ENCODE assay signal across 20 cellular contexts in the genomic region with DNA sequence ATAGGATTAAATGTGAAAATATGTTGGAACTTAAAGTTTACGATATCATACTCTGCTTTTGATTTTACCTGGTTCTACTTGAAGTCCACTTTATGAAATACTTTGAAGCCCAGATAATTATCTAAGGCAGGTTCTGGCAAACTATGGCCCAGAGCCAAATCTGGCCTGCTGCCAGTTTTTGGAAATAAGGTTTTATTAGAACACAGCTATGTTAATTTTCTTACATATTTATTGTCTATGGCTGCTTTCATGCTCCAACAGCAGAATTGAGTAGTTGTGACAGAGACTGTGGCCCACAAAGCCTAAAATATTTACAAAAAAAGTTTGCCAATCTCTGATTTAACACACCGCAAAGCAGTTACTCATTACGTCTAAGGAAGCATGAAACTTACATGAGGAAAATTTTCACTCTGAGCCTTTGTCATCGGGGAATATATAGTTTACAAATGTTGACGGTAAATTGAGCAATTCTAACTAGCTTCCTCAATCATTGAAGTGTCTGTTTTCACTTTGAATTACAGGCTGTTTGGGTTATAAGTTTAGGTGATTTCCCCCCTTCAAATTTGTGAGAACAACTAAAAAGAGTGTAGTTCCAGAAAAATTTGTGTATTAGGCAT.
DNase-seq lines count a peak whose midpoint lies in the region; ATAC-seq, FAIRE-seq and TF ChIP-seq lines count a peak whose summit lies in the region.
"Had no signal": no experiment of that assay in that cellular context is flagged by ENCODE, and none has a peak within 500 bp of the region (broad histone marks: within the 10 kb centered on the region; RNA-seq: fewer than 3 reads in every experiment).

No MANE protein-coding gene starts in this region.

- peak; percentile 56 for ATAC-seq in GM18861 (IDR thresholded peaks at IDR 0.05; ENCODE audit: unreplicated experiment)
- ATAC-seq: activated naive CD8-positive, alpha-beta T cell treated with anti-CD3 and anti-CD28 coated beads, Interleukin-2, amount 50 U/mL, for 24 hours; activated T-cell treated with anti-CD3 and anti-CD28 coated beads, Interleukin-2, amount 50 U/mL, for 72 hours had no signal

- H3K9ac ChIP-seq in kidney (ENCODE audit: low read length in 2 of 2), result no peak overlapping the region

- intact Hi-C loops in kidney (cut with DNase I), result no loop called here

- DNase-seq in NOMO-1 (lab: John Stamatoyannopoulos, UW; ENCODE audit: unreplicated experiment in 2 of 2) (peak; percentile 93 to 98), bronchial epithelial cell (ENCODE audit: low read depth) (peak; percentile 37), NCI-H146 treated with DMSO at 0.1 percent for 48 hours (lab: John Stamatoyannopoulos, UW; ENCODE audit: unreplicated experiment) (no peak), SJCRH30 (no peak), kidney (no peak), NCI-H1436 (lab: John Stamatoyannopoulos, UW) (no peak)
- DNase-seq: activated naive CD8-positive, alpha-beta T cell treated with anti-CD3 and anti-CD28 coated beads, Interleukin-2, amount 50 U/mL, for 24 hours; activated T-cell treated with anti-CD3 and anti-CD28 coated beads, Interleukin-2, amount 50 U/mL, for 72 hours; cerebellar nuclear complex; H7; MG63; NCI-H2171 treated with DMSO at 0.1 percent for 48 hours; NCI-H82; right lobe of liver; SHP77; T1000 had no signal

- H3K27me3 ChIP-seq in bronchial epithelial cell (ENCODE audit: control insufficient read depth, insufficient read depth, low read length) (no peaks in the 10 kb centered on the region), neutrophil (peaks cover 4% of the 10 kb centered on the region), SJCRH30 (no peaks in the 10 kb centered on the region)
- H3K27me3 ChIP-seq: MG63, right lobe of liver, suprapubic skin had no signal

- H3K36me3 ChIP-seq in bronchial epithelial cell (ENCODE audit: control insufficient read depth, insufficient read depth, low read length) (no peaks in the 10 kb centered on the region), neutrophil (no peaks in the 10 kb centered on the region), SJCRH30 (no peaks in the 10 kb centered on the region), kidney (ENCODE audit: control insufficient read depth in 1 of 2, insufficient read depth in 2 of 2, low read length in 2 of 2) (no peaks in the 10 kb centered on the region)
- H3K36me3 ChIP-seq: MG63, right lobe of liver, suprapubic skin had no signal

- H3K27ac ChIP-seq in neutrophil (peak overlapping the region; percentile 54), SJCRH30 (no peak overlapping the region), kidney (ENCODE audit: low read depth in 2 of 2, low read length in 2 of 2) (no peak overlapping the region)
- H3K27ac ChIP-seq: right lobe of liver, suprapubic skin had no signal

- FAIRE-seq in bronchial epithelial cell (lab: Jason Lieb, UNC), result no peak
- no peak for FAIRE-seq in kidney (lab: Jason Lieb, UNC)
- FAIRE-seq: HTR-8/SVneo had no signal

- H3K4me1 ChIP-seq in neutrophil (ENCODE audit: control insufficient read depth in 1 of 2, insufficient read depth in 1 of 2, low read depth in 1 of 2, low read length in 1 of 2), result peaks cover 5 to 9% of the 10 kb centered on the region in 2 experiments
- no peaks in the 10 kb centered on the region for H3K4me1 ChIP-seq in SJCRH30
- no peaks in the 10 kb centered on the region for H3K4me1 ChIP-seq in kidney (ENCODE audit: control insufficient read depth in 1 of 2, insufficient read depth in 1 of 2, low read depth in 1 of 2, low read length in 2 of 2)
- H3K4me1 ChIP-seq: right lobe of liver, suprapubic skin had no signal

- H3K4me3 ChIP-seq in bronchial epithelial cell (ENCODE audit: low read depth, low read length) (no peak overlapping the region), neutrophil (ENCODE audit: low read depth in 1 of 2, low read length in 1 of 2) (no peak overlapping the region), SJCRH30 (no peak overlapping the region), kidney (ENCODE audit: low read length in 2 of 2) (no peak overlapping the region)
- H3K4me3 ChIP-seq: MG63, right lobe of liver, suprapubic skin had no signal

- TF ChIP-seq CTCF in bronchial epithelial cell (IDR thresholded peaks at IDR 0.05; ENCODE audit: insufficient read depth, low read length, severe bottlenecking) (no peak), neutrophil (IDR thresholded peaks at IDR 0.05) (no peak), kidney (IDR thresholded peaks at IDR 0.05; ENCODE audit: borderline replicate concordance, extremely low read depth, insufficient read depth) (no peak)

- no peaks in the 10 kb centered on the region for H3K9me3 ChIP-seq in neutrophil
- H3K9me3 ChIP-seq in SJCRH30 (replicated peaks), result no peaks in the 10 kb centered on the region
- no peaks in the 10 kb centered on the region for H3K9me3 ChIP-seq in kidney (ENCODE audit: control insufficient read depth in 1 of 2, low read length in 2 of 2)
- H3K9me3 ChIP-seq: MG63, right lobe of liver, suprapubic skin had no signal

Comparison
In these comparisons a context has a peak if more than half of its experiments do, and no peak if none do; other contexts are left out.
1. DNase-seq: peak in NOMO-1 (2 of 2) and bronchial epithelial cell (single experiment); none in NCI-H146 treated with DMSO at 0.1 percent for 48 hours (single experiment), SJCRH30 (0 of 2), kidney (single experiment) and NCI-H1436 (single experiment).